20 cellular contexts compared by ENCODE assay signal in genomic region chr20:13147071-13147961, GRCh38.
DNase-seq lines count a peak whose midpoint lies in the region; ATAC-seq and TF ChIP-seq lines count a peak whose summit lies in the region.
"Had no signal": no experiment of that assay in that cellular context is flagged by ENCODE, and none has a peak within 500 bp of the region (broad histone marks: within the 10 kb centered on the region; RNA-seq: fewer than 3 reads in every experiment).

No MANE protein-coding gene starts in this region.

- H2BK12ac ChIP-seq in H9 (ENCODE audit: insufficient read length, low read depth, low read length) (no peak overlapping the region), mesenchymal stem cell (ENCODE audit: low read length in 2 of 2) (no peak overlapping the region)

- H2AFZ ChIP-seq in H9 (ENCODE audit: low read length) (no peak overlapping the region), mesenchymal stem cell (ENCODE audit: low read depth, low read length) (no peak overlapping the region)

- H3K23ac ChIP-seq in H9 (ENCODE audit: insufficient read length, low read depth, low read length) (no peak overlapping the region), mesenchymal stem cell (ENCODE audit: low read length in 2 of 2) (peak overlapping the region in 1 of 2 experiments; percentile 23)

- DNase-seq in H9 (no peak), foreskin fibroblast (peak; percentile 15 to 66), mesenchymal stem cell (no peak), Peyer's patch (no peak), H4 (ENCODE audit: low spot score) (no peak)
- no peak for DNase-seq in activated T-cell treated with anti-CD3 and anti-CD28 coated beads, Interleukin-2, amount 50 U/mL, for 24 hours
- DNase-seq: activated gamma-delta T cell; body of pancreas; Calu3; effector CD4-positive, alpha-beta T cell; foreskin melanocyte; immature natural killer cell; NCI-H187; NCI-H748 treated with DMSO at 0.1 percent for 48 hours; stimulated activated CD4-positive, alpha-beta T cell treated with anti-CD3 and anti-CD28 coated beads, Interleukin-2, amount 100 ng/mL, for 48 hours; T-cell; trophoblast cell had no signal

- H3K27me3 ChIP-seq in H9 (ENCODE audit: insufficient read depth, low read length) (no peaks in the 10 kb centered on the region), mesenchymal stem cell (ENCODE audit: control insufficient read depth in 1 of 2, insufficient read depth in 1 of 2, low read length in 2 of 2) (no peaks in the 10 kb centered on the region), skeletal muscle tissue (ENCODE audit: control insufficient read depth in 3 of 3, insufficient read depth in 3 of 3, low read length in 3 of 3) (no peaks in the 10 kb centered on the region), Peyer's patch (no peaks in the 10 kb centered on the region)
- H3K27me3 ChIP-seq: body of pancreas had no signal

- H4K8ac ChIP-seq in H9 (replicated peaks; ENCODE audit: insufficient read length, low read depth, low read length) (no peak overlapping the region), mesenchymal stem cell (ENCODE audit: low read length) (no peak overlapping the region)

- no peak overlapping the region for H4K91ac ChIP-seq in H9 (ENCODE audit: insufficient read length, low read depth, low read length)
- no peak overlapping the region for H4K91ac ChIP-seq in mesenchymal stem cell (ENCODE audit: low read length)

- H3K9me3 ChIP-seq in H9 (ENCODE audit: control insufficient read depth, low read depth, low read length), result no peaks in the 10 kb centered on the region
- H3K9me3 ChIP-seq in mesenchymal stem cell (ENCODE audit: control insufficient read depth, low read length), result no peaks in the 10 kb centered on the region
- no peaks in the 10 kb centered on the region for H3K9me3 ChIP-seq in skeletal muscle tissue (ENCODE audit: control insufficient read depth in 3 of 3, low read length in 3 of 3)
- no peaks in the 10 kb centered on the region for H3K9me3 ChIP-seq in Peyer's patch
- H3K9me3 ChIP-seq: body of pancreas had no signal

- H3K27ac Mint-ChIP-seq in H9, result peak overlapping the region; percentile 12 to 46 (median 46); a peak in 1 of 7 replicates
- no peak overlapping the region for H3K27ac Mint-ChIP-seq in activated T-cell treated with anti-CD3 and anti-CD28 coated beads, Interleukin-2, amount 50 U/mL, for 24 hours
- H3K27ac Mint-ChIP-seq: immature natural killer cell, T-cell, WTC11 had no signal

- H3K4me1 ChIP-seq in H9 (ENCODE audit: insufficient read depth, low read length) (no peaks in the 10 kb centered on the region), mesenchymal stem cell (ENCODE audit: control insufficient read depth, insufficient read depth, low read depth, low read length) (peaks cover 7% of the 10 kb centered on the region), skeletal muscle tissue (ENCODE audit: control insufficient read depth in 3 of 3, insufficient read depth in 3 of 3, low read length in 3 of 3) (peaks cover 20 to 25% (median 22%) of the 10 kb centered on the region in 3 donors), Peyer's patch (no peaks in the 10 kb centered on the region)
- H3K4me1 ChIP-seq: body of pancreas had no signal

- H2BK5ac ChIP-seq in H9 (ENCODE audit: insufficient read length, low read length) (no peak overlapping the region), mesenchymal stem cell (ENCODE audit: low read depth, low read length, poor library complexity, severe bottlenecking) (no peak overlapping the region)

- no peak overlapping the region for H3K4me3 Mint-ChIP-seq in H9
- no peak overlapping the region for H3K4me3 Mint-ChIP-seq in activated T-cell treated with anti-CD3 and anti-CD28 coated beads, Interleukin-2, amount 50 U/mL, for 24 hours
- H3K4me3 Mint-ChIP-seq: immature natural killer cell, T-cell, WTC11 had no signal

- no peak overlapping the region for H2BK20ac ChIP-seq in H9 (ENCODE audit: low read depth, low read length, poor library complexity, severe bottlenecking)

- WGBS in H9 (ENCODE audit: extremely low coverage, insufficient read length, low lambda C conversion rate), result no CpG with 5 or more reads among the region's 8 CpGs
- 55% methylated on average over 8 of the region's 8 CpGs for WGBS in mesenchymal stem cell

- H3K4me2 ChIP-seq in H9 (ENCODE audit: insufficient read depth, insufficient read length, low read length) (no peak overlapping the region), mesenchymal stem cell (ENCODE audit: low read length, poor library complexity, severe bottlenecking) (no peak overlapping the region)

- H3K4me3 ChIP-seq in foreskin fibroblast (ENCODE audit: low read depth in 1 of 2, low read length in 2 of 2) (no peak overlapping the region), mesenchymal stem cell (ENCODE audit: insufficient read depth in 1 of 2, low read depth in 1 of 2, low read length in 2 of 2) (peak overlapping the region in 1 of 2 experiments; percentile 10), skeletal muscle tissue (ENCODE audit: low read length in 3 of 3) (peak overlapping the region in 1 of 3 donors; percentile 47), Peyer's patch (no peak overlapping the region)
- H3K4me3 ChIP-seq: body of pancreas had no signal

- H3K9ac ChIP-seq in H9 (ENCODE audit: extremely low read depth, insufficient read length, low read length), result no peak overlapping the region
- H3K9ac ChIP-seq in mesenchymal stem cell (ENCODE audit: low read length), result peak overlapping the region; percentile 27
- peak overlapping the region; percentile 19 to 60 (median 37) for H3K9ac ChIP-seq in skeletal muscle tissue (ENCODE audit: low read depth in 1 of 3, low read length in 3 of 3)

- ATAC-seq in GM21786 (IDR thresholded peaks at IDR 0.05; ENCODE audit: unreplicated experiment), result no peak
- ATAC-seq: body of pancreas, T-cell, WTC11 had no signal

- no peaks in the 10 kb centered on the region for H3K23me2 ChIP-seq in H9 (ENCODE audit: insufficient read length, low read depth, low read length, poor library complexity, severe bottlenecking)

- no peak overlapping the region for H3K4ac ChIP-seq in H9 (ENCODE audit: low read depth, low read length)
- no peak overlapping the region for H3K4ac ChIP-seq in mesenchymal stem cell (ENCODE audit: low read depth in 1 of 2, low read length in 2 of 2)

- no peak overlapping the region for H2BK120ac ChIP-seq in H9 (ENCODE audit: low read depth, low read length, poor library complexity, severe bottlenecking)
- H2BK120ac ChIP-seq in mesenchymal stem cell (ENCODE audit: low read depth, low read length), result no peak overlapping the region

- no peak overlapping the region for H3K18ac ChIP-seq in H9 (ENCODE audit: insufficient read length, low read depth, low read length)
- H3K18ac ChIP-seq in mesenchymal stem cell (ENCODE audit: low read depth in 1 of 2, low read length in 2 of 2), result no peak overlapping the region

- no peaks in the 10 kb centered on the region for H3K79me2 ChIP-seq in H9 (ENCODE audit: insufficient read depth, low read length)

- no peak overlapping the region for H4K5ac ChIP-seq in H9 (ENCODE audit: insufficient read length, low read depth, low read length)

- peaks cover 0 to 3% of the 10 kb centered on the region in 2 experiments for H3K36me3 ChIP-seq in mesenchymal stem cell (ENCODE audit: control insufficient read depth in 1 of 2, insufficient read depth in 2 of 2, low read depth in 1 of 2, low read length in 2 of 2)
- no peaks in the 10 kb centered on the region for H3K36me3 ChIP-seq in skeletal muscle tissue (ENCODE audit: control insufficient read depth in 3 of 3, insufficient read depth in 3 of 3, low read length in 3 of 3)
- H3K36me3 ChIP-seq in Peyer's patch, result no peaks in the 10 kb centered on the region

- H3T11ph ChIP-seq in H9 (ENCODE audit: low read length), result no peak overlapping the region

- TF ChIP-seq POLR2A in Peyer's patch (IDR thresholded peaks at IDR 0.05), result no peak

- H3K56ac ChIP-seq in H9 (ENCODE audit: insufficient read length, low read depth, low read length), result no peak overlapping the region

- no peaks in the 10 kb centered on the region for H3K36me3 Mint-ChIP-seq in H9 (ENCODE audit: insufficient read depth in 1 of 3, low read depth in 3 of 3)
- H3K36me3 Mint-ChIP-seq in activated T-cell treated with anti-CD3 and anti-CD28 coated beads, Interleukin-2, amount 50 U/mL, for 24 hours (ENCODE audit: low read depth), result no peaks in the 10 kb centered on the region
- H3K36me3 Mint-ChIP-seq: T-cell, WTC11 had no signal

- H2AK5ac ChIP-seq in H9 (ENCODE audit: insufficient read length, low read length) (no peak overlapping the region), mesenchymal stem cell (ENCODE audit: low read length, severe bottlenecking) (no peak overlapping the region)

- no peaks in the 10 kb centered on the region; a peak in 2 of 5 replicates for H3K9me3 Mint-ChIP-seq in H9
- no peaks in the 10 kb centered on the region for H3K9me3 Mint-ChIP-seq in activated T-cell treated with anti-CD3 and anti-CD28 coated beads, Interleukin-2, amount 50 U/mL, for 24 hours
- H3K9me3 Mint-ChIP-seq: T-cell, WTC11 had no signal

- peaks cover 13 to 14% of the 10 kb centered on the region in 2 experiments for H3K4me1 Mint-ChIP-seq in H9
- H3K4me1 Mint-ChIP-seq in activated T-cell treated with anti-CD3 and anti-CD28 coated beads, Interleukin-2, amount 50 U/mL, for 24 hours (ENCODE audit: low read depth), result no peaks in the 10 kb centered on the region

- H3K27ac ChIP-seq in H9 (ENCODE audit: insufficient read length, low read depth, low read length) (no peak overlapping the region), mesenchymal stem cell (ENCODE audit: low read length, poor library complexity, severe bottlenecking) (peak overlapping the region; percentile 63), skeletal muscle tissue (ENCODE audit: low read depth, low read length) (peak overlapping the region; percentile 67), Peyer's patch (no peak overlapping the region)
- H3K27ac ChIP-seq: body of pancreas had no signal

- H3K27me3 Mint-ChIP-seq in H9 (ENCODE audit: low read depth), result peaks cover 4% of the 10 kb centered on the region
- H3K27me3 Mint-ChIP-seq in activated T-cell treated with anti-CD3 and anti-CD28 coated beads, Interleukin-2, amount 50 U/mL, for 24 hours, result no peaks in the 10 kb centered on the region

- H2BK15ac ChIP-seq in H9 (ENCODE audit: low read depth, low read length) (no peak overlapping the region), mesenchymal stem cell (ENCODE audit: low read depth, poor library complexity, severe bottlenecking) (no peak overlapping the region)

- no peak overlapping the region for H3K14ac ChIP-seq in H9 (ENCODE audit: insufficient read depth, low read length)
- H3K14ac ChIP-seq in mesenchymal stem cell (ENCODE audit: low read length in 2 of 2), result no peak overlapping the region

- H3K79me1 ChIP-seq in H9 (ENCODE audit: insufficient read depth, low read depth, low read length, poor library complexity, severe bottlenecking), result no peaks in the 10 kb centered on the region
- no peaks in the 10 kb centered on the region for H3K79me1 ChIP-seq in mesenchymal stem cell (replicated peaks; ENCODE audit: low read length, poor library complexity, severe bottlenecking)

- H4K20me1 ChIP-seq in H9 (ENCODE audit: control insufficient read depth, insufficient read depth, insufficient read length), result no peaks in the 10 kb centered on the region

- no peak for TF ChIP-seq CTCF in H9 (conservative IDR thresholded peaks at IDR 0.05)
- no peak for TF ChIP-seq CTCF in foreskin fibroblast (IDR thresholded peaks at IDR 0.05; ENCODE audit: low read depth, low read length)
- no peak for TF ChIP-seq CTCF in Peyer's patch (IDR thresholded peaks at IDR 0.05)

Comparison
In these comparisons a context has a peak if more than half of its experiments do, and no peak if none do; other contexts are left out.
1. DNase-seq: peak in foreskin fibroblast (2 of 2); none in H9 (single experiment), mesenchymal stem cell (single experiment), Peyer's patch (0 of 3), H4 (single experiment) and activated T-cell treated with anti-CD3 and anti-CD28 coated beads, Interleukin-2, amount 50 U/mL, for 24 hours (single experiment).
2. H3K27ac ChIP-seq: peak in mesenchymal stem cell (single experiment) and skeletal muscle tissue (single experiment); none in H9 (single experiment) and Peyer's patch (0 of 4).